ENCODE assay signal across 8 cellular contexts in the genomic region with DNA sequence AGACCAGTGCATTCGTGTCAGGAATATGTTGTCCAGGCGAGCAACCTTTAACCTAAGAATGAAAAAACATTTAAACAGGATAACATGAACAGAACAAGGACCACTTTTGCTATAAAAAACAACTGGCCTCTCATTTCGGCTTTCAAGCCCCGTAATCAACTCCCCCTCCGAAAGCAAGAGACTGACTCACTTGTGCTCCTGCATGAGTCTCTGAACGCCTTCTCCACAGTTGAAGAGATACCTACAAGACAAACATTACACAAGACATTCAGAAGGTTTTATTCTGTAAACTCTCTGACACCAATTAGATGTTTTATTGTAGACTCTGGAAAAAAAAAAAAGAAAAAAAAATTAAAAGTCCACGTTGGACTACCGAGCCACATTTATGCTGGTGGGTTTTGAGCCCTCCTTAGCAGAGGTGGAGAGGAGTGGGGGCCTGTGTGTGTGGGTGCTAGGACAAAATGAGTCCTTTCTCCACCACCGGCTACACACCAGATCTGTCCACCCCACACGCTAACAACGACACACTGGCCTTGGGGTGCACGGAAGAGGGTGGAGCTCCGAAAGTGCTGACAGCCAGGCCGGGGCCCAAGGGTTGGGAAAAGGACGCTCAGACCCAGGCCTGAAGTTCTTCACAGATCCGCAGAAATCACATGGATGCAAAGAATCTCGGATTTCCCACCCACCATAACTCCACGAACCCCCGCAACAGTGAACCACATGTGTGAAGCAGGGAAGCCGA. TPM values are rescaled to one million over a fixed set of nuclear protein-coding genes. Genes with fewer than 3 reads are reported as not detected.
DNase-seq lines count a peak whose midpoint lies in the region; ATAC-seq and TF ChIP-seq lines count a peak whose summit lies in the region.

No MANE protein-coding gene starts in this region.

- no peak for TF ChIP-seq CTCF in brain microvascular endothelial cell (IDR thresholded peaks at IDR 0.05; ENCODE audit: low read depth, low read length, missing control alignments)
- TF ChIP-seq CTCF in right lobe of liver (IDR thresholded peaks at IDR 0.05), result no peak
- TF ChIP-seq CTCF in transverse colon (IDR thresholded peaks at IDR 0.05), result no peak
- TF ChIP-seq CTCF in GM20000 (IDR thresholded peaks at IDR 0.05; ENCODE audit: extremely low read depth, missing control alignments), result no peak

- H3K27ac ChIP-seq in CD4-positive, CD25-positive, alpha-beta regulatory T cell (ENCODE audit: insufficient read depth, low read length, poor library complexity, severe bottlenecking), result peak overlapping the region; percentile 73
- H3K27ac ChIP-seq in KOPT-K1 (ENCODE audit: low read depth, low read length, poor library complexity, severe bottlenecking) (peak overlapping the region; percentile 62), brain microvascular endothelial cell (peak overlapping the region; percentile 75), right lobe of liver (peak overlapping the region; percentile 37 to 63 (median 48)), transverse colon (peak overlapping the region; percentile 85 to 97 (median 91))

- DNase-seq in CD4-positive, CD25-positive, alpha-beta regulatory T cell, result peak in 1 of 3 donors; percentile 43
- no peak for DNase-seq in brain microvascular endothelial cell
- DNase-seq in right lobe of liver, result peak in 1 of 3 donors; percentile 46
- no peak for DNase-seq in transverse colon
- DNase-seq in GM20000 (ENCODE audit: low spot score), result no peak
- no peak for DNase-seq in RPMI8226

- no peaks in the 10 kb centered on the region for H3K27me3 ChIP-seq in CD4-positive, CD25-positive, alpha-beta regulatory T cell (ENCODE audit: control insufficient read depth, insufficient read depth, low read length)
- H3K27me3 ChIP-seq in brain microvascular endothelial cell (replicated peaks), result no peaks in the 10 kb centered on the region
- H3K27me3 ChIP-seq in right lobe of liver, result no peaks in the 10 kb centered on the region
- H3K27me3 ChIP-seq in transverse colon, result no peaks in the 10 kb centered on the region

- no peaks in the 10 kb centered on the region for H3K27me3 Mint-ChIP-seq in CD4-positive, CD25-positive, alpha-beta regulatory T cell

- H3K9me3 ChIP-seq in CD4-positive, CD25-positive, alpha-beta regulatory T cell (ENCODE audit: control insufficient read depth in 2 of 2, low read length in 2 of 2), result no peaks in the 10 kb centered on the region
- H3K9me3 ChIP-seq in KOPT-K1 (ENCODE audit: insufficient read depth, low read length, poor library complexity, severe bottlenecking) (no peaks in the 10 kb centered on the region), right lobe of liver (no peaks in the 10 kb centered on the region), transverse colon (no peaks in the 10 kb centered on the region)

- peaks cover 14 to 47% (median 31%) of the 10 kb centered on the region in 4 donors for H3K4me1 Mint-ChIP-seq in CD4-positive, CD25-positive, alpha-beta regulatory T cell

- peaks cover 18% of the 10 kb centered on the region for H3K4me1 ChIP-seq in CD4-positive, CD25-positive, alpha-beta regulatory T cell (ENCODE audit: control insufficient read depth, insufficient read depth, low read length, poor library complexity, severe bottlenecking)
- H3K4me1 ChIP-seq in right lobe of liver (peaks cover 0 to 6% (median 3%) of the 10 kb centered on the region in 4 donors), transverse colon (peaks cover 4 to 16% (median 13%) of the 10 kb centered on the region in 4 donors)

- H3K27ac Mint-ChIP-seq in CD4-positive, CD25-positive, alpha-beta regulatory T cell, result peak overlapping the region; percentile 60 to 99 (median 76)

- ATAC-seq in CD4-positive, CD25-positive, alpha-beta regulatory T cell (ENCODE audit: low read depth in 2 of 2), result no peak
- ATAC-seq in GM21528 (IDR thresholded peaks at IDR 0.05; ENCODE audit: low FRiP score, unreplicated experiment), result peak; percentile 20
- peak; percentile 0 to 20 (median 4) for ATAC-seq in right lobe of liver

- 25% methylated on average over 14 of the region's 20 CpGs for WGBS in right lobe of liver (ENCODE audit: insufficient coverage, low coverage, low lambda C conversion rate, missing lambda C conversion rate)
- 16 to 26% methylated on average over 11 to 17 of the region's 20 CpGs for WGBS in transverse colon (ENCODE audit: low coverage in 1 of 2), 2 donors

- peaks cover 33% of the 10 kb centered on the region for H3K36me3 Mint-ChIP-seq in CD4-positive, CD25-positive, alpha-beta regulatory T cell

- no peak for TF ChIP-seq POLR2A in right lobe of liver (IDR thresholded peaks at IDR 0.05)
- TF ChIP-seq POLR2A in transverse colon (IDR thresholded peaks at IDR 0.05), result no peak

- intact Hi-C loops in right lobe of liver (cut with DNase I), result no loop called here
- intact Hi-C loops in transverse colon (cut with DNase I; ENCODE audit: low total_unique reads), result loop anchor here (10.0 kb wide), 1 partner anchor 1022 kb away; a partner anchor contains a TSS

- in situ Hi-C loops in brain microvascular endothelial cell (cut with HindIII; ENCODE audit: low pct_ligation_motif_present, low sequenced_read_pairs) (no loop called here), transverse colon (cut with MboI; ENCODE audit: low pct_ligation_motif_present in 1 of 4, low pct_unique_long_range_greater_than_20kb in 1 of 4, low sequenced_read_pairs in 3 of 4) (loop anchor here in 3 of 4 donors (25.0 kb wide), 4 partner anchors 255 to 1005 kb away; a partner anchor contains a TSS)

- peak overlapping the region; percentile 94 to 100 (median 99) for H3K4me3 Mint-ChIP-seq in CD4-positive, CD25-positive, alpha-beta regulatory T cell

- TF ChIP-seq EP300 in transverse colon (IDR thresholded peaks at IDR 0.05; ENCODE audit: low read depth), result no peak

- H3K36me3 ChIP-seq in CD4-positive, CD25-positive, alpha-beta regulatory T cell (ENCODE audit: control insufficient read depth, insufficient read depth, low read length), result peaks cover 35% of the 10 kb centered on the region
- H3K36me3 ChIP-seq in KOPT-K1 (ENCODE audit: insufficient read depth, low read length) (peaks cover 44% of the 10 kb centered on the region), brain microvascular endothelial cell (replicated peaks) (peaks cover 40% of the 10 kb centered on the region), right lobe of liver (peaks cover 5 to 42% (median 27%) of the 10 kb centered on the region in 4 donors), transverse colon (peaks cover 0 to 34% (median 17%) of the 10 kb centered on the region in 4 donors)

- no peaks in the 10 kb centered on the region for H3K9me3 Mint-ChIP-seq in CD4-positive, CD25-positive, alpha-beta regulatory T cell

- H3K4me3 ChIP-seq in CD4-positive, CD25-positive, alpha-beta regulatory T cell (ENCODE audit: low read depth, low read length), result peak overlapping the region; percentile 82
- H3K4me3 ChIP-seq in brain microvascular endothelial cell (ENCODE audit: low read depth, low read length), result peak overlapping the region; percentile 89
- H3K4me3 ChIP-seq in right lobe of liver, result peak overlapping the region; percentile 82 to 97 (median 88)
- H3K4me3 ChIP-seq in transverse colon, result peak overlapping the region; percentile 74 to 89 (median 86)

RNA-seq across cellular contexts. Expression of a gene that starts 0.8 kb away (rescaled TPM):
- total RNA-seq in CD4-positive, CD25-positive, alpha-beta regulatory T cell, result 62.5 TPM
- polyA plus RNA-seq in CD4-positive, CD25-positive, alpha-beta regulatory T cell, result 10 to 100 TPM; 47.3 to 53.3 (median 48.9) TPM
- 10 to 100 TPM; 28.7 to 72.8 (median 36.2) TPM for total RNA-seq in right lobe of liver
- 100 to 1,000 TPM in 1 of 4 donors, 10 to 100 TPM in 3; 56.2 to 143 (median 66.0) TPM for total RNA-seq in transverse colon

Comparison
In these comparisons a context has a peak if more than half of its experiments do, and no peak if none do; other contexts are left out.
1. ATAC-seq: peak in GM21528 (single experiment) and right lobe of liver (4 of 4); none in CD4-positive, CD25-positive, alpha-beta regulatory T cell (0 of 2).
2. Peak in every context shown above with its lines, with median percentiles within 50 percentile points of each other: H3K27ac ChIP-seq and H3K4me3 ChIP-seq.